Comparison of ENCODE assay signal across 8 cellular contexts in the genomic region with DNA sequence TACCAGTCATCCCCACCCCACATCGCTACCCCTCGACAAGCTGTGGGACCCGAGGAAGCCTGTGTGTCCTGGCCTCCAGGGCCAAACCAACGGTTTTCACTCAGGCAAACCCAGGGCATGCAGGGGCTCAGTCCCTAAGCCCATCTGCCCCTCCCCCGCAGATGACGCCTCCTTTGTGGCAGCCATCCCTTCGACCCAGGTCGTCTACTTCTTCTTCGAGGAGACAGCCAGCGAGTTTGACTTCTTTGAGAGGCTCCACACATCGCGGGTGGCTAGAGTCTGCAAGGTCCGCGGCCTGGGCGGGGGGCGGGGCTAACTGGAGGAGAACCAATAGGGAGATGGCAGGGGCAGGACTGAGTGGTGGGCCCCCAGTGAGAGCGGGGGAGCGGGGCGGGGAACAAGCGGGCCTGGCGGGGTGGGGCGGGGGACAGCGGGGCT. TPM values are rescaled to one million over a fixed set of nuclear protein-coding genes. Genes with fewer than 3 reads are reported as not detected.
DNase-seq lines count a peak whose midpoint lies in the region; ATAC-seq and TF ChIP-seq lines count a peak whose summit lies in the region.

No MANE protein-coding gene starts in this region.

- peak overlapping the region; percentile 18; the same call in 1 of the 2 replicates for H3K4me3 ChIP-seq in SJSA1
- peak overlapping the region; percentile 69 for H3K4me3 ChIP-seq in psoas muscle

- no peak overlapping the region; the same call in 1 of the 2 replicates for H3K27ac ChIP-seq in SJSA1
- H3K27ac ChIP-seq in psoas muscle, result peak overlapping the region; percentile 95

- 2 to 3% (median 2%) methylated on average over 16 to 23 of the region's 23 CpGs for WGBS in psoas muscle, 3 donors

- no peaks in the 10 kb centered on the region for H3K9me3 ChIP-seq in SJSA1 (replicated peaks)
- no peaks in the 10 kb centered on the region for H3K9me3 ChIP-seq in psoas muscle

- H3K9me3 Mint-ChIP-seq in activated naive CD8-positive, alpha-beta T cell treated with anti-CD3 and anti-CD28 coated beads for 36 hours, result peaks cover 5% of the 10 kb centered on the region
- no peaks in the 10 kb centered on the region for H3K9me3 Mint-ChIP-seq in type B pancreatic cell

- peak overlapping the region; percentile 41 for H3K4me3 Mint-ChIP-seq in activated naive CD8-positive, alpha-beta T cell treated with anti-CD3 and anti-CD28 coated beads for 36 hours
- H3K4me3 Mint-ChIP-seq in type B pancreatic cell, result peak overlapping the region; percentile 77

- TF ChIP-seq CTCF in psoas muscle (IDR thresholded peaks at IDR 0.05) (no peak), type B pancreatic cell (conservative IDR thresholded peaks at IDR 0.05) (no peak)

- peaks cover 26% of the 10 kb centered on the region for H3K4me1 Mint-ChIP-seq in activated naive CD8-positive, alpha-beta T cell treated with anti-CD3 and anti-CD28 coated beads for 36 hours
- peaks cover 7% of the 10 kb centered on the region for H3K4me1 Mint-ChIP-seq in type B pancreatic cell (ENCODE audit: unreplicated experiment)

- H3K36me3 ChIP-seq in SJSA1, result no peaks in the 10 kb centered on the region
- H3K36me3 ChIP-seq in psoas muscle (ENCODE audit: insufficient read depth in 1 of 2, low read depth in 1 of 2), result no peaks in the 10 kb centered on the region

- intact Hi-C loops in left cardiac atrium (cut with DNase I) (loop anchor here in 1 of 2 donors (5.0 kb wide), 1 partner anchor 52 kb away; a partner anchor contains a TSS), psoas muscle (cut with DNase I) (loop anchor here in 1 of 2 donors (5.0 kb wide), 1 partner anchor 52 kb away; a partner anchor contains a TSS)

- H3K4me1 ChIP-seq in SJSA1 (replicated peaks) (peaks cover 23% of the 10 kb centered on the region), psoas muscle (peaks cover 14% of the 10 kb centered on the region)

- DNase-seq in EH (ENCODE audit: low read depth) (peak; percentile 83), SJSA1 (ENCODE audit: low read depth in 1 of 2, low spot score in 2 of 2) (peak; percentile 64 to 85), left cardiac atrium (peak; percentile 93), psoas muscle (peak; percentile 93 to 94), type B pancreatic cell (ENCODE audit: extremely low spot score, unreplicated experiment) (peak; percentile 80)
- peak; percentile 55 for DNase-seq in activated naive CD8-positive, alpha-beta T cell treated with anti-CD3 and anti-CD28 coated beads for 36 hours

- H3K27ac Mint-ChIP-seq in activated naive CD8-positive, alpha-beta T cell treated with anti-CD3 and anti-CD28 coated beads for 36 hours, result no peak overlapping the region
- no peak overlapping the region for H3K27ac Mint-ChIP-seq in type B pancreatic cell

- ATAC-seq in left cardiac atrium, result peak; percentile 87 to 91
- ATAC-seq in psoas muscle, result peak; percentile 85 to 90 (median 86)
- ATAC-seq in GM19328 (IDR thresholded peaks at IDR 0.05; ENCODE audit: unreplicated experiment), result no peak
- no peak for ATAC-seq in GM18907 (IDR thresholded peaks at IDR 0.05; ENCODE audit: unreplicated experiment)

- peaks cover 13% of the 10 kb centered on the region for H3K36me3 Mint-ChIP-seq in activated naive CD8-positive, alpha-beta T cell treated with anti-CD3 and anti-CD28 coated beads for 36 hours
- no peaks in the 10 kb centered on the region for H3K36me3 Mint-ChIP-seq in type B pancreatic cell

- H3K27me3 Mint-ChIP-seq in activated naive CD8-positive, alpha-beta T cell treated with anti-CD3 and anti-CD28 coated beads for 36 hours, result peaks cover 3% of the 10 kb centered on the region
- no peaks in the 10 kb centered on the region for H3K27me3 Mint-ChIP-seq in type B pancreatic cell

- H3K27me3 ChIP-seq in SJSA1 (replicated peaks), result no peaks in the 10 kb centered on the region
- no peaks in the 10 kb centered on the region for H3K27me3 ChIP-seq in psoas muscle (ENCODE audit: insufficient read depth in 3 of 3, low read length in 2 of 3)

RNA-seq across cellular contexts. Expression of a gene that starts 7.4 kb away (rescaled TPM):
- total RNA-seq in SJSA1 (2014; rRNA removed; shearing (Covaris generic)), result 0.16 and 1.8 TPM in 2 replicates
- total RNA-seq in activated naive CD8-positive, alpha-beta T cell treated with anti-CD3 and anti-CD28 coated beads for 36 hours, result 10 to 100 TPM; 13.2 to 16.1 TPM
- total RNA-seq in left cardiac atrium (1 to 10 TPM; 2.7 to 3.8 TPM), psoas muscle (1 to 10 TPM; 1.2 to 3.4 (median 2.4) TPM), type B pancreatic cell (ENCODE audit: low replicate concordance) (7.1 and 12.9 TPM in 2 replicates)
- polyA plus RNA-seq in psoas muscle, result 1 to 10 TPM in 1 of 3 donors, under 1 TPM in 2; 0.77 to 1.8 (median 0.82) TPM

RNA-seq across cellular contexts. Expression of a gene that starts 33.1 kb away (rescaled TPM):
- 16.4 and 17.9 TPM in 2 replicates for total RNA-seq in SJSA1 (2014; rRNA removed; shearing (Covaris generic))
- total RNA-seq in activated naive CD8-positive, alpha-beta T cell treated with anti-CD3 and anti-CD28 coated beads for 36 hours, result 10 to 100 TPM; 55.0 to 60.7 TPM
- 10 to 100 TPM; 16.0 to 23.1 TPM for total RNA-seq in left cardiac atrium
- total RNA-seq in psoas muscle, result 10 to 100 TPM; 11.2 to 29.8 (median 20.1) TPM
- polyA plus RNA-seq in psoas muscle, result 10 to 100 TPM; 13.6 to 40.3 (median 21.1) TPM
- 18.6 and 21.8 TPM in 2 replicates for total RNA-seq in type B pancreatic cell (ENCODE audit: low replicate concordance)

RNA-seq across cellular contexts. Expression of a gene that starts 46.3 kb away (rescaled TPM):
- 944 and 992 TPM in 2 replicates for total RNA-seq in SJSA1 (2014; rRNA removed; shearing (Covaris generic))
- total RNA-seq in activated naive CD8-positive, alpha-beta T cell treated with anti-CD3 and anti-CD28 coated beads for 36 hours, result 10 to 100 TPM; 32.3 to 37.8 TPM
- 100 to 1,000 TPM; 264 to 384 TPM for total RNA-seq in left cardiac atrium
- total RNA-seq in psoas muscle, result 100 to 1,000 TPM; 161 to 392 (median 291) TPM
- 100 to 1,000 TPM; 114 to 237 (median 138) TPM for polyA plus RNA-seq in psoas muscle
- total RNA-seq in type B pancreatic cell (ENCODE audit: low replicate concordance), result 141 and 400 TPM in 2 replicates

RNA-seq across cellular contexts. Expression of a gene that starts 52.0 kb away (rescaled TPM):
- 85.6 and 100 TPM in 2 replicates for total RNA-seq in SJSA1 (2014; rRNA removed; shearing (Covaris generic))
- 10 to 100 TPM; 83.4 to 87.3 TPM for total RNA-seq in activated naive CD8-positive, alpha-beta T cell treated with anti-CD3 and anti-CD28 coated beads for 36 hours
- total RNA-seq in left cardiac atrium, result 10 to 100 TPM; 47.4 to 62.8 TPM
- 10 to 100 TPM; 47.9 to 72.1 (median 65.6) TPM for total RNA-seq in psoas muscle
- 10 to 100 TPM; 52.7 to 93.4 (median 91.0) TPM for polyA plus RNA-seq in psoas muscle
- 56.1 and 62.0 TPM in 2 replicates for total RNA-seq in type B pancreatic cell (ENCODE audit: low replicate concordance)

Comparison
In these comparisons a context has a peak if more than half of its experiments do, and no peak if none do; other contexts are left out.
1. ATAC-seq: peak in left cardiac atrium (2 of 2) and psoas muscle (4 of 4); none in GM19328 (single experiment) and GM18907 (single experiment).
2. Peak in every context shown above with its lines, with median percentiles within 50 percentile points of each other: DNase-seq.